In genomic region chr1:111290104-111290503, GRCh38 we compare ENCODE assay signal across 35 cellular contexts. TPM values are rescaled to one million over a fixed set of nuclear protein-coding genes. Genes with fewer than 3 reads are reported as not detected.
"Had no signal": no experiment of that assay in that cellular context is flagged by ENCODE, and none has a peak within 500 bp of the region (broad histone marks: within the 10 kb centered on the region; RNA-seq: fewer than 3 reads in every experiment).

No MANE protein-coding gene starts in this region.

- ATAC-seq: activated naive CD4-positive, alpha-beta T cell treated with anti-CD3 and anti-CD28 coated beads, Interleukin-2, amount 50 U/mL, for 72 hours; activated T-cell treated with anti-CD3 and anti-CD28 coated beads, Interleukin-2, amount 50 U/mL, for 4 hours; Right ventricle myocardium inferior had no signal

- H3K27me3 Mint-ChIP-seq: activated B cell treated with CpG ODN at 0.5 μM for 24 hours; activated CD4-positive, alpha-beta memory T cell treated with anti-CD3 and anti-CD28 coated beads for 36 hours had no signal

- H3K9me3 Mint-ChIP-seq: activated CD4-positive, alpha-beta memory T cell treated with anti-CD3 and anti-CD28 coated beads for 36 hours; activated naive CD4-positive, alpha-beta T cell treated with anti-CD3 and anti-CD28 coated beads for 36 hours; activated naive CD4-positive, alpha-beta T cell treated with anti-CD3 and anti-CD28 coated beads, Interleukin-2, amount 50 U/mL, for 72 hours; activated T-cell treated with anti-CD3 and anti-CD28 coated beads, Interleukin-2, amount 50 U/mL, for 4 hours; brain had no signal

- H3K4me3 Mint-ChIP-seq: activated B cell treated with CpG ODN at 0.5 μM for 24 hours; activated CD4-positive, alpha-beta memory T cell treated with anti-CD3 and anti-CD28 coated beads for 36 hours; activated naive CD4-positive, alpha-beta T cell treated with anti-CD3 and anti-CD28 coated beads for 36 hours; activated T-cell treated with anti-CD3 and anti-CD28 coated beads, Interleukin-2, amount 50 U/mL, for 4 hours; activated T-helper 1 cell treated with anti-CD3 and anti-CD28 coated beads, Interleukin-12 subunit alpha, Interleukin-12 subunit beta, Interleukin-2, Interleukin-4 antibody, amounts not matched to agents 30 ng/mL and 10 ng/mL and 1 ng/mL, durations not matched to agents 14 hours and 24 hours and 36 hours; brain had no signal

- H3K4me3 ChIP-seq: adrenal gland, PC-9 had no signal

- H3K9ac ChIP-seq: KMS-11 had no signal

- H3K9me3 ChIP-seq: adrenal gland had no signal

- H3K4me1 ChIP-seq: adrenal gland had no signal

- H3K36me3 Mint-ChIP-seq: activated CD4-positive, alpha-beta memory T cell treated with anti-CD3 and anti-CD28 coated beads for 36 hours; activated naive CD4-positive, alpha-beta T cell treated with anti-CD3 and anti-CD28 coated beads, Interleukin-2, amount 50 U/mL, for 72 hours; brain had no signal

- H3K27me3 ChIP-seq: adrenal gland had no signal

- H3K27ac Mint-ChIP-seq: activated B cell treated with CpG ODN at 0.5 μM for 24 hours; activated CD4-positive, alpha-beta memory T cell treated with anti-CD3 and anti-CD28 coated beads for 36 hours; activated naive CD4-positive, alpha-beta T cell treated with anti-CD3 and anti-CD28 coated beads for 36 hours; activated naive CD4-positive, alpha-beta T cell treated with anti-CD3 and anti-CD28 coated beads, Interleukin-2, amount 50 U/mL, for 72 hours; activated T-helper 1 cell treated with anti-CD3 and anti-CD28 coated beads, Interleukin-12 subunit alpha, Interleukin-12 subunit beta, Interleukin-2, Interleukin-4 antibody, amounts not matched to agents 30 ng/mL and 10 ng/mL and 1 ng/mL, durations not matched to agents 14 hours and 24 hours and 36 hours; brain had no signal

- H2AFZ ChIP-seq: PC-9 had no signal

- H3K4me1 Mint-ChIP-seq: activated B cell treated with CpG ODN at 0.5 μM for 24 hours, brain had no signal

- H3K27ac ChIP-seq: adrenal gland, KMS-11, PC-9, RWPE1, VCaP had no signal

- DNase-seq: activated B cell treated with CpG ODN at 0.5 μM for 24 hours; activated CD4-positive, alpha-beta memory T cell treated with anti-CD3 and anti-CD28 coated beads for 36 hours; activated CD4-positive, alpha-beta T cell treated with anti-CD3 and anti-CD28 coated beads for 4 hours; activated CD4-positive, alpha-beta T cell treated with anti-CD3 and anti-CD28 coated beads, Interleukin-2, amount 50 U/mL, for 1 hour; activated CD4-positive, CD25-positive, alpha-beta regulatory T cell treated with anti-CD3 and anti-CD28 coated beads, Interleukin-2, amount 50 U/mL, for 72 hours; activated CD8-positive, alpha-beta memory T cell treated with anti-CD3 and anti-CD28 coated beads, Interleukin-2, amount 50 U/mL, for 4 hours; activated gamma-delta T cell treated with Interleukin-2 at 50 U/mL for 16 hours; activated naive CD4-positive, alpha-beta T cell treated with anti-CD3 and anti-CD28 coated beads for 36 hours; activated T-cell treated with anti-CD3 and anti-CD28 coated beads for 4 hours; activated T-cell treated with anti-CD3 and anti-CD28 coated beads, Interleukin-2, amount 50 U/mL, for 4 hours; anterior cingulate cortex; caudate nucleus; cerebellar nuclear complex; MM.1S; MV-4-11; NCI-H1436 treated with DMSO at 0.1 percent for 48 hours; NCI-H226; PC-9; SIG-M5; SW 1271; T-helper 1 cell; T-helper 2 cell; T-helper 9 cell had no signal

- H3K4me2 ChIP-seq: KMS-11, PC-9 had no signal

- H3K36me3 ChIP-seq: adrenal gland had no signal

RNA-seq across cellular contexts. Expression of gene CHIA, which starts 0.5 kb away (rescaled TPM):
- total RNA-seq: activated B cell treated with CpG ODN at 0.5 μM for 24 hours; activated CD4-positive, alpha-beta memory T cell treated with anti-CD3 and anti-CD28 coated beads for 36 hours; activated naive CD4-positive, alpha-beta T cell treated with anti-CD3 and anti-CD28 coated beads for 36 hours; activated T-cell treated with anti-CD3 and anti-CD28 coated beads, Interleukin-2, amount 50 U/mL, for 4 hours; activated T-helper 1 cell treated with anti-CD3 and anti-CD28 coated beads, Interleukin-12 subunit alpha, Interleukin-12 subunit beta, Interleukin-2, Interleukin-4 antibody, amounts not matched to agents 30 ng/mL and 10 ng/mL and 1 ng/mL, durations not matched to agents 14 hours and 24 hours and 36 hours; bronchial epithelial cell; LHCN-M2; OCI-LY7; PC-9; Right ventricle myocardium inferior; SK-MEL-5 had no signal
